Comparison of ENCODE assay signal across 8 cellular contexts in the genomic region with DNA sequence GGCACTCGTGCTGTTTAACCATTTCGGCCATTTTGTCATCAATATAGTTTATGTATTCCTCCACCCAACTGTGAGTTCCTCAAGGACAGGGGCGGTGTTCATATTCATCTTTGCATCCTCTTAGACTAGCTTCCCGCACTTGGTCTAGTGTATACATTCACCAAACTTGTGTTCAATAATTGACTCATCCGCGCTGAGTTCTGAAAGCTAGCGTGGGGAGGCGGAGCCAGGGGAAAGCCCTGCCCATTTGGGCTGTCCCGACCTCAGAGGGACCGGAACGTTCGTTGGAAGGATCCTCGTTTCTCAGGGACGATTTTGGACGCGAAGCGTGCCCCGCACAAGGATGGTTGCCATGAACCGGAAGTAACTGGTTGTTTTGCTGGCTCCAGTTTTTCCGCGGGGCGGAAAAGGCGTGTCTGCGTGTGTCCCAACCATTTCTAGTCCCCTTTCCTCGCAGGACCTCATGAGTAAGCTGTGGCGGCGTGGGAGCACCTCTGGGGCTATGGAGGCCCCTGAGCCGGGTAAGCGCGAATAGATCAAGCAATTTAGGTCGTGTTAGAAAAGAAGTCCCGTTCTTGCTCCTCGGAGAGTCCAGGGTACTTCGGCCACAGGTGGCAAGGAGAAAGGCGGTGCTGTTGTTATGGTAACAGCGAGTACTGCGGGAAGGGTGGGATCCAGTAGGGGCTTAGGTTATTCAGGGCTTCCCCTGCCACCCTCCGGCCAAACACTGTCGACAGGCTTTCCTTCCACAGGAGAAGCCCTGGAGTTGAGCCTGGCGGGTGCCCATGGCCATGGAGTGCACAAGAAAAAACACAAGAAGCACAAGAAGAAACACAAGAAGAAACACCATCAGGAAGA. TPM values are rescaled to one million over a fixed set of nuclear protein-coding genes. Genes with fewer than 3 reads are reported as not detected.
A peak's percentile ranks its signal among the peaks of the same experiment; 100 is the strongest.
DNase-seq lines count a peak whose midpoint lies in the region; ATAC-seq lines count a peak whose summit lies in the region.

Gene INO80B, plus strand, starts transcription at position 434 of the 858 bp plus-strand sequence. Its CDS starts 30 bp downstream, at position 464.

- no peaks in the 10 kb centered on the region for H3K27me3 Mint-ChIP-seq in CD4-positive, alpha-beta memory T cell

- no peaks in the 10 kb centered on the region for H3K9me3 Mint-ChIP-seq in CD4-positive, alpha-beta memory T cell

- CTCF ChIA-PET in CD4-positive, alpha-beta memory T cell (lab: Charles Lee; ENCODE audit: partially characterized antibody), result interaction anchor here (0.8 to 4.6 kb wide), 10 partner anchors 13 to 134 kb away, joined by 3 to 66 read pairs (median 7); partner anchors contain the start of genes C2orf81, CCDC142, MRPL53 and TTC31

- POLR2A ChIA-PET in CD4-positive, alpha-beta memory T cell (lab: Charles Lee; ENCODE audit: partially characterized antibody), result interaction anchor here (0.6 to 9.5 kb wide), 21 partner anchors 10 to 718 kb away, joined by 3 to 516 read pairs (median 4); partner anchors contain the start of genes AUP1, C2orf81, CCDC142 and HTRA2

- intact Hi-C loops in CD4-positive, alpha-beta memory T cell (cut with micrococcal nuclease), result loop anchor here (1.0 to 10.0 kb wide), 9 partner anchors 28 to 1220 kb away; partner anchors contain the start of genes AUP1, CCT7, DGUOK and HTRA2

- peak; percentile 29 for ATAC-seq in GM19468 (IDR thresholded peaks at IDR 0.05; ENCODE audit: extremely low read depth, unreplicated experiment)

- H3K27ac Mint-ChIP-seq in CD4-positive, alpha-beta memory T cell, result peak within 1 kb of the TSS; percentile 92 to 100 (median 99)

- H3K4me1 ChIP-seq in CD4-positive, alpha-beta memory T cell (ENCODE audit: insufficient read depth, low read length), result peaks cover 56% of the 10 kb centered on the region

- H3K4me1 Mint-ChIP-seq in CD4-positive, alpha-beta memory T cell, result peaks cover 46 to 70% (median 60%) of the 10 kb centered on the region in 4 donors

- no peaks in the 10 kb centered on the region for H3K9me3 ChIP-seq in CD4-positive, alpha-beta memory T cell (ENCODE audit: control insufficient read depth in 1 of 2, low read length in 2 of 2)

- peak; percentile 97 to 99 (median 98) for DNase-seq in CD4-positive, alpha-beta memory T cell
- DNase-seq in HS-5 (ENCODE audit: low read depth) (peak; percentile 99), lung microvascular endothelial cell (ENCODE audit: low read depth in 2 of 2) (peak; percentile 99)
- DNase-seq in NK-92 treated with Interleukin-12 subunit alpha and Interleukin-12 subunit beta, amount 100 ng/mL, for 24 hours (lab: John Stamatoyannopoulos, UW), result peak; percentile 95
- DNase-seq in activated CD8-positive, alpha-beta memory T cell treated with anti-CD3 and anti-CD28 coated beads for 24 hours, result peak; percentile 99
- peak; percentile 95 for DNase-seq in effector CD4-positive, alpha-beta T cell
- DNase-seq in stimulated activated CD4-positive, alpha-beta T cell treated with anti-CD3 and anti-CD28 coated beads, TNF-alpha, amount 100 ng/mL, for 48 hours (ENCODE audit: low read depth in 3 of 3), result peak; percentile 92 to 97 (median 95)

- peak within 1 kb of the TSS; percentile 62 to 75 for H3K4me3 ChIP-seq in CD4-positive, alpha-beta memory T cell (ENCODE audit: low read length in 2 of 2)

- peaks cover 3 to 16% of the 10 kb centered on the region in 2 donors for H3K36me3 Mint-ChIP-seq in CD4-positive, alpha-beta memory T cell

- H3K36me3 ChIP-seq in CD4-positive, alpha-beta memory T cell (ENCODE audit: insufficient read depth, low read length), result no peaks in the 10 kb centered on the region

- H3K27me3 ChIP-seq in CD4-positive, alpha-beta memory T cell (ENCODE audit: insufficient read depth, low read length), result no peaks in the 10 kb centered on the region

- H3K4me3 Mint-ChIP-seq in CD4-positive, alpha-beta memory T cell, result peak within 1 kb of the TSS; percentile 97 to 99 (median 99)

- H3K27ac ChIP-seq in CD4-positive, alpha-beta memory T cell (ENCODE audit: low read depth, low read length), result peak within 1 kb of the TSS; percentile 100

RNA-seq across cellular contexts. Expression of gene INO80B, which starts in this region (rescaled TPM):
- total RNA-seq in CD4-positive, alpha-beta memory T cell, result 10 to 100 TPM; 76.4 to 82.8 TPM
- 1 to 10 TPM; 4.6 to 7.7 TPM for polyA plus RNA-seq in CD4-positive, alpha-beta memory T cell
- total RNA-seq in lung microvascular endothelial cell, result 4.8 and 6.3 TPM in 2 replicates

Comparison
In these comparisons a context has a peak if more than half of its experiments do, and no peak if none do; other contexts are left out.
1. Peak in every context shown above with its lines: DNase-seq, ATAC-seq, H3K4me3 ChIP-seq and H3K27ac ChIP-seq.
2. RNA of gene INO80B (total RNA-seq): 76.4 to 82.8 TPM in CD4-positive, alpha-beta memory T cell; 4.8 to 6.3 TPM in lung microvascular endothelial cell; every median in the first group is over 10 times any median in the second.